ENCODE assay signal across 17 cellular contexts in the genomic region with DNA sequence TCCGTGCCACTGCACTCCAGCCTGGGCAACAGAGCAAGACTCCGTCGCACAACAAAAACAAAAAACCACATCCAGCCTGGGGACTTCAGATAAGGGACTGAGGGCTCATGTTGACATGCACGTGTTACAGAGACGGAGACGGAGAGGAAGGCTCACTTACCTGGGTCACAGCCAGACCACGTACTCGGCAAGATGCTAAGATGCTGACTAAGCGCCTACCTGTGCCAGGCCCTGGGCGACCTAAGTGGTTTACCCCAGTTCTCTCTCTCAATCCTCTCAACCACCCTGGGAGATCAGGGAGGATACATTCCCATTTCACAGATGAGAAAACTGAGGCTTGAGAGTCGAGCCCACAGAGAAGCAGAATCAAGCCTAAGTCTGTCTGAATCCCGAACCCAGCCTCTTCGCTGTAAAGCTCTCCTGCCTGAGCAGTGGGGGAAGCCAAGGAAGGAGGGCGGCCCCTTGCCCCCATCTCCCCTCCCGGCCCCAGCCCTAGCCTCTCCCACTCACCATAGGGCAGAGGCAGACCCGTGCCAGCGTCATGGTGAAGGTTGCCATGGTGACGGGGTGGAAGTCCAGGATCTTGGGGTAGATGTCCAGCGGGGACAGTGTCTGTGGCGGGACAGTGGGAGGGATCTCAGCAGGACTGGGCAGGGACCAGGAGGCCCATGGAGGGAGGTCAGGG. TPM values are rescaled to one million over a fixed set of nuclear protein-coding genes. Genes with fewer than 3 reads are reported as not detected.
DNase-seq lines count a peak whose midpoint lies in the region; ATAC-seq and TF ChIP-seq lines count a peak whose summit lies in the region.
"Had no signal": no experiment of that assay in that cellular context is flagged by ENCODE, and none has a peak within 500 bp of the region (broad histone marks: within the 10 kb centered on the region; RNA-seq: fewer than 3 reads in every experiment).

No MANE protein-coding gene starts in this region.

- peak overlapping the region; percentile 59 for H3K27ac Mint-ChIP-seq in MCF 10A (ENCODE audit: low read depth, unreplicated experiment)

- no peak overlapping the region for H3K4me3 Mint-ChIP-seq in MCF 10A (ENCODE audit: unreplicated experiment)

- CTCF ChIA-PET in MCF 10A (lab: Yijun Ruan, JAX): no interaction called here

- TF ChIP-seq POLR2A in breast epithelium (IDR thresholded peaks at IDR 0.05): no peak

- BruUV-seq in MCF 10A (replicated peaks; lab: Mats Ljungman, UMichigan): no TSS peak

- no peaks in the 10 kb centered on the region for H3K4me1 Mint-ChIP-seq in MCF 10A (ENCODE audit: insufficient read depth, unreplicated experiment)

- H3K9me3 Mint-ChIP-seq in MCF 10A (ENCODE audit: unreplicated experiment): no peaks in the 10 kb centered on the region

- intact Hi-C loops in MCF 10A (cut with micrococcal nuclease) (no loop called here), breast epithelium (cut with DNase I; ENCODE audit: low total_unique reads) (no loop called here)

- peak; percentile 27 for ATAC-seq in left lobe of liver

- DNase-seq in MCF 10A (ENCODE audit: unreplicated experiment) (no peak), breast epithelium (ENCODE audit: low spot score in 2 of 2) (no peak), left lobe of liver (ENCODE audit: low spot score) (no peak), ecto neural progenitor cell (ENCODE audit: low spot score) (no peak)
- DNase-seq: C1 segment of cervical spinal cord, DMS153, EL, MG63, NCI-H1105, NCI-H1694 treated with DMSO at 0.1 percent for 48 hours, NCI-H345, NCI-H526 treated with DMSO at 0.1 percent for 48 hours, SJCRH30 had no signal

- no peak for TF ChIP-seq CTCF in MCF 10A (IDR thresholded peaks at IDR 0.05; ENCODE audit: unreplicated experiment)
- no peak for TF ChIP-seq CTCF in breast epithelium (IDR thresholded peaks at IDR 0.05)

- no peak overlapping the region for H3K27ac ChIP-seq in breast epithelium
- H3K27ac ChIP-seq: KMS-11, SJCRH30 had no signal

- peaks cover 20% of the 10 kb centered on the region for H3K36me3 Mint-ChIP-seq in MCF 10A (ENCODE audit: insufficient read depth, unreplicated experiment)

- H3K9me3 ChIP-seq in breast epithelium: no peaks in the 10 kb centered on the region
- H3K9me3 ChIP-seq: MG63, SJCRH30 had no signal

- H3K27me3 ChIP-seq in breast epithelium: no peaks in the 10 kb centered on the region
- H3K27me3 ChIP-seq: MG63, SJCRH30 had no signal

- H3K4me3 ChIP-seq in breast epithelium: no peak overlapping the region
- H3K4me3 ChIP-seq: MG63, SJCRH30 had no signal

- H3K27me3 Mint-ChIP-seq in MCF 10A (ENCODE audit: insufficient read depth, unreplicated experiment): no peaks in the 10 kb centered on the region

- H3K4me1 ChIP-seq in breast epithelium: no peaks in the 10 kb centered on the region
- H3K4me1 ChIP-seq: SJCRH30 had no signal

- H3K36me3 ChIP-seq in breast epithelium: no peaks in the 10 kb centered on the region

- POLR2A ChIA-PET in MCF 10A (lab: Yijun Ruan, JAX): interaction anchor here (0.6 kb wide), 1 partner anchor 12 kb away, joined by 3 read pairs; no protein-coding TSS in a partner anchor

RNA-seq across cellular contexts. Expression of a gene that starts 13.5 kb away (rescaled TPM):
- 19.2 and 27.8 TPM in 2 replicates for total RNA-seq in MCF 10A (2022)
- 10 to 100 TPM in 1 of 3 donors, 1 to 10 TPM in 2; 6.4 to 11.5 (median 9.5) TPM for total RNA-seq in breast epithelium
- 15.3 TPM for total RNA-seq in left lobe of liver

RNA-seq across cellular contexts. Expression of a gene that starts 16.4 kb away (rescaled TPM):
- total RNA-seq in MCF 10A (2022) (3.9 TPM in 2 replicates), breast epithelium (10 to 100 TPM in 1 of 3 donors, 1 to 10 TPM in 1, not detected in 1; 5.6 to 13.5 TPM), left lobe of liver (not detected)
- total RNA-seq: A172, H4, OCI-LY7, SJCRH30 had no signal

RNA-seq across cellular contexts. Expression of a gene that starts 34.2 kb away (rescaled TPM):
- not detected in 2 replicates for total RNA-seq in MCF 10A (2022)
- not detected for total RNA-seq in breast epithelium
- not detected for total RNA-seq in left lobe of liver
- total RNA-seq: A172, H4, OCI-LY7 had no signal

RNA-seq across cellular contexts. Expression of a gene that starts 48.0 kb away (rescaled TPM):
- total RNA-seq in MCF 10A (2022): 142 and 161 TPM in 2 replicates
- 10 to 100 TPM in 2 of 3 donors, 1 to 10 TPM in 1; 3.4 to 45.1 (median 34.7) TPM for total RNA-seq in breast epithelium
- 8.0 TPM for total RNA-seq in left lobe of liver

RNA-seq across cellular contexts. Expression of a gene that starts 49.5 kb away (rescaled TPM):
- total RNA-seq in MCF 10A (2022): 9.6 and 17.6 TPM in 2 replicates
- 1 to 10 TPM; 2.6 to 6.9 (median 5.3) TPM for total RNA-seq in breast epithelium
- 2.2 TPM for total RNA-seq in left lobe of liver
